In the genomic region with DNA sequence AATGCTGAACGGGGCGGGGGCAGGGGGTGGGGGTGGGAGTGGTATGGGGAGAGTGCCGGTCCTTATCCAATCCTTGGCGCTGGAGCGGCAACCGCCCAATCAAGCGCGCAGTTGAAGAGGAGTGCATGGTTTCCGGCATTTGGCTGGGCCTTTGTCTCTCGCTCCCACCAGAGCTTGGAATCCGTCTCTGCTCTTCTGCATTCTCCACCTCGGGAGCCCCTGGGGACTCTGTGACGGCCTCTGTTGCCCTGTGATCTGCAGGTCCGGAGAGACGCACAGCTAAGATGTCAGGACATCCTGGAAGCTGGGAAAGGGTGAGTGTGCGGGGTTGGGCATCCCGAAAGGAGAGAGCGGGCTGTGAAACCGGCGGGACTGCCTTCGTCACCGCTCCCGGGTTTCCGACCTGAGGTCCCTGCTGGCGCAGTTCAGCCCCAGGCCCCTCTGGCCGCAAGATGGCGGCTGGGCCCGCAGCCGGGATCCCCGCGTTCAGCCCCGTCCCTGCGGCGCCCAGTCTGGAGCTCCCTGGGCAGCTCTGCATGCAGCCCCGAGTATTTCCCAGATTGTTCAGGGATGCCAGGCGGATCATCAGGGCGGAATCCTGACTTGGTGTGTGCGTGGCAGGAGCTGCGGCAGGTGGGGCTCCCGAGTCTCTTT, we compare ENCODE assay signal across 8 cellular contexts. TPM values are rescaled to one million over a fixed set of nuclear protein-coding genes. Genes with fewer than 3 reads are reported as not detected.
DNase-seq lines count a peak whose midpoint lies in the region; ATAC-seq, FAIRE-seq and TF ChIP-seq lines count a peak whose summit lies in the region.

No MANE protein-coding gene starts in this region.

- peak overlapping the region; percentile 99 for H3K27ac Mint-ChIP-seq in T-cell

- peaks cover 41 to 58% (median 57%) of the 10 kb centered on the region in 3 donors for H3K4me1 Mint-ChIP-seq in T-cell

- DNase-seq in NCI-H128 (lab: John Stamatoyannopoulos, UW; ENCODE audit: unreplicated experiment) (peak; percentile 81), T-cell (peak; percentile 49 to 92 (median 83)), amygdala (lab: John Stamatoyannopoulos, UW) (peak; percentile 45 to 92 (median 78)), right atrium auricular region (ENCODE audit: low spot score) (peak; percentile 94), psoas muscle (peak; percentile 89 to 91), urothelium cell line (ENCODE audit: low spot score) (peak; percentile 71)

- peak overlapping the region; percentile 94 to 100 (median 100) for H3K4me3 Mint-ChIP-seq in T-cell

- peaks cover 0 to 22% of the 10 kb centered on the region in 2 donors for H3K4me1 ChIP-seq in right atrium auricular region
- H3K4me1 ChIP-seq in psoas muscle = peaks cover 8% of the 10 kb centered on the region

- ATAC-seq in HG02610 (IDR thresholded peaks at IDR 0.05; ENCODE audit: unreplicated experiment) (peak; percentile 96), T-cell (replicated peaks in 1 of 4) (peak; percentile 98 to 99 (median 98)), psoas muscle (peak; percentile 90 to 98 (median 96))

- TF ChIP-seq POLR2A in GM10847 (IDR thresholded peaks at IDR 0.05; ENCODE audit: extremely low read depth, insufficient read length) = peak; percentile 70

- CTCF ChIA-PET in T-cell (lab: Charles Lee) = interaction anchor here (0.7 to 1.4 kb wide), 2 partner anchors 10 to 351 kb away, joined by 3 read pairs; no protein-coding TSS in a partner anchor

- H3K36me3 ChIP-seq in right atrium auricular region (peaks cover 12% of the 10 kb centered on the region), psoas muscle (ENCODE audit: insufficient read depth in 1 of 2, low read depth in 1 of 2) (peaks cover 0 to 18% of the 10 kb centered on the region in 2 donors)

- H3K4me3 ChIP-seq in right atrium auricular region (peak overlapping the region; percentile 91 to 96), psoas muscle (peak overlapping the region; percentile 84)

- H3K27ac ChIP-seq in right atrium auricular region = peak overlapping the region; percentile 94 to 95
- H3K27ac ChIP-seq in psoas muscle = peak overlapping the region; percentile 82

- 0% methylated on average over 38 to 40 of the region's 40 CpGs for WGBS in psoas muscle, 3 donors

- peaks cover 19% of the 10 kb centered on the region for H3K36me3 Mint-ChIP-seq in T-cell

- no peak for FAIRE-seq in urothelium cell line (lab: Jason Lieb, UNC)

- no peaks in the 10 kb centered on the region for H3K9me3 Mint-ChIP-seq in T-cell

- intact Hi-C loops in psoas muscle (cut with DNase I) = loop anchor here in 1 of 2 donors (10.0 kb wide), 1 partner anchor 349 kb away; the partner anchor contains the start of gene ZNF675

- H3K9me3 ChIP-seq in right atrium auricular region = no peaks in the 10 kb centered on the region
- no peaks in the 10 kb centered on the region for H3K9me3 ChIP-seq in psoas muscle

- H3K27me3 Mint-ChIP-seq in T-cell = no peaks in the 10 kb centered on the region

- TF ChIP-seq CTCF in right atrium auricular region (IDR thresholded peaks at IDR 0.05) = peak in 1 of 2 donors; percentile 44
- TF ChIP-seq CTCF in psoas muscle (IDR thresholded peaks at IDR 0.05) = no peak

- POLR2A ChIA-PET in T-cell (lab: Charles Lee) = interaction anchor here (0.6 to 1.3 kb wide), 7 partner anchors 10 to 639 kb away, joined by 3 to 7 read pairs (median 3); a partner anchor contains a TSS

- H3K27me3 ChIP-seq in right atrium auricular region = no peaks in the 10 kb centered on the region
- no peaks in the 10 kb centered on the region for H3K27me3 ChIP-seq in psoas muscle (ENCODE audit: insufficient read depth in 3 of 3, low read length in 2 of 3)

RNA-seq across cellular contexts. Expression of gene ZNF254, which starts 53.6 kb away (rescaled TPM):
- total RNA-seq in T-cell (10 to 100 TPM in 4 of 5 donors, 1 to 10 TPM in 1; 9.8 to 15.4 (median 13.8) TPM), right atrium auricular region (10 to 100 TPM in 1 of 2 donors, 1 to 10 TPM in 1; 9.1 to 15.2 TPM), psoas muscle (1 to 10 TPM; 2.2 to 7.0 (median 4.9) TPM)
- 1 to 10 TPM; 1.2 to 2.2 (median 1.6) TPM for polyA plus RNA-seq in psoas muscle

Comparison
In these comparisons a context has a peak if more than half of its experiments do, and no peak if none do; other contexts are left out.
1. Peak in every context shown above with its lines: DNase-seq, ATAC-seq, H3K4me3 ChIP-seq and H3K27ac ChIP-seq.